8 cellular contexts compared by ENCODE assay signal in the genomic region with DNA sequence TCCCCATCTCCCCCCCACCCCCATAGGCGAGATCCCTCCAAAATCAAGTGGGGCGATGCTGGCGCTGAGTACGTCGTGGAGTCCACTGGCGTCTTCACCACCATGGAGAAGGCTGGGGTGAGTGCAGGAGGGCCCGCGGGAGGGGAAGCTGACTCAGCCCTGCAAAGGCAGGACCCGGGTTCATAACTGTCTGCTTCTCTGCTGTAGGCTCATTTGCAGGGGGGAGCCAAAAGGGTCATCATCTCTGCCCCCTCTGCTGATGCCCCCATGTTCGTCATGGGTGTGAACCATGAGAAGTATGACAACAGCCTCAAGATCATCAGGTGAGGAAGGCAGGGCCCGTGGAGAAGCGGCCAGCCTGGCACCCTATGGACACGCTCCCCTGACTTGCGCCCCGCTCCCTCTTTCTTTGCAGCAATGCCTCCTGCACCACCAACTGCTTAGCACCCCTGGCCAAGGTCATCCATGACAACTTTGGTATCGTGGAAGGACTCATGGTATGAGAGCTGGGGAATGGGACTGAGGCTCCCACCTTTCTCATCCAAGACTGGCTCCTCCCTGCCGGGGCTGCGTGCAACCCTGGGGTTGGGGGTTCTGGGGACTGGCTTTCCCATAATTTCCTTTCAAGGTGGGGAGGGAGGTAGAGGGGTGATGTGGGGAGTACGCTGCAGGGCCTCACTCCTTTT. TPM values are rescaled to one million over a fixed set of nuclear protein-coding genes. Genes with fewer than 3 reads are reported as not detected.
DNase-seq lines count a peak whose midpoint lies in the region; ATAC-seq and TF ChIP-seq lines count a peak whose summit lies in the region.

No MANE protein-coding gene starts in this region.

- peak overlapping the region; percentile 98 for H3K27ac Mint-ChIP-seq in activated T-helper 17 cell treated with anti-CD3 and anti-CD28 coated beads, Interleukin-2, amount 50 U/mL, for 72 hours

- H3K4me1 Mint-ChIP-seq in activated T-helper 17 cell treated with anti-CD3 and anti-CD28 coated beads, Interleukin-2, amount 50 U/mL, for 72 hours, result peaks cover 17% of the 10 kb centered on the region

- H3K9me3 Mint-ChIP-seq in activated T-helper 17 cell treated with anti-CD3 and anti-CD28 coated beads, Interleukin-2, amount 50 U/mL, for 72 hours, result no peaks in the 10 kb centered on the region

- intact Hi-C loops in heart right ventricle (cut with DNase I) (loop anchor here in 9 of 10 donors (5.0 to 10.0 kb wide), 7 partner anchors 62 to 210 kb away; a partner anchor contains a TSS), left cardiac atrium (cut with DNase I) (loop anchor here in 1 of 2 donors (10.0 kb wide), 1 partner anchor 202 kb away; no protein-coding TSS in a partner anchor), thyroid gland (cut with DNase I) (loop anchor here (2.0 to 10.0 kb wide), 5 partner anchors 44 to 312 kb away; a partner anchor contains a TSS)

- H3K27me3 Mint-ChIP-seq in activated T-helper 17 cell treated with anti-CD3 and anti-CD28 coated beads, Interleukin-2, amount 50 U/mL, for 72 hours, result no peaks in the 10 kb centered on the region

- ATAC-seq in heart right ventricle, result no peak
- no peak for ATAC-seq in left cardiac atrium
- ATAC-seq in activated T-helper 17 cell treated with anti-CD3 and anti-CD28 coated beads, Interleukin-2, amount 50 U/mL, for 72 hours (replicated peaks), result no peak
- ATAC-seq in upper lobe of left lung (ENCODE audit: low FRiP score in 2 of 2), result no peak
- no peak for ATAC-seq in HG02759 (IDR thresholded peaks at IDR 0.05; ENCODE audit: unreplicated experiment)
- ATAC-seq in GM18870 (IDR thresholded peaks at IDR 0.05; ENCODE audit: unreplicated experiment), result no peak

- H3K36me3 Mint-ChIP-seq in activated T-helper 17 cell treated with anti-CD3 and anti-CD28 coated beads, Interleukin-2, amount 50 U/mL, for 72 hours (ENCODE audit: low read depth), result peaks cover 77% of the 10 kb centered on the region

- H3K27me3 ChIP-seq in heart right ventricle (no peaks in the 10 kb centered on the region), layer of hippocampus (ENCODE audit: control insufficient read depth, insufficient read depth, low read length) (no peaks in the 10 kb centered on the region), upper lobe of left lung (no peaks in the 10 kb centered on the region), thyroid gland (no peaks in the 10 kb centered on the region)

- peaks cover 0 to 67% (median 31%) of the 10 kb centered on the region in 9 donors for H3K36me3 ChIP-seq in heart right ventricle
- peaks cover 8 to 46% (median 31%) of the 10 kb centered on the region in 4 donors for H3K36me3 ChIP-seq in upper lobe of left lung
- H3K36me3 ChIP-seq in thyroid gland, result peaks cover 24 to 30% of the 10 kb centered on the region in 2 donors

- TF ChIP-seq EP300 in upper lobe of left lung (IDR thresholded peaks at IDR 0.05), result no peak

- H3K27ac ChIP-seq in heart right ventricle (peak overlapping the region in 9 of 10 donors; percentile 65 to 100 (median 98)), layer of hippocampus (ENCODE audit: low read depth, low read length) (peak overlapping the region; percentile 48), upper lobe of left lung (peak overlapping the region; percentile 93 to 99 (median 97)), thyroid gland (peak overlapping the region in 1 of 3 donors; percentile 60)

- WGBS in heart right ventricle, 2 donors, result 49 to 65% methylated on average over 19 of the region's 19 CpGs
- WGBS in upper lobe of left lung, 2 donors, result 78 to 87% methylated on average over 11 to 19 of the region's 19 CpGs
- WGBS in thyroid gland, 2 donors, result 71 to 83% methylated on average over 17 to 19 of the region's 19 CpGs

- peak overlapping the region in 6 of 10 donors; percentile 81 to 99 (median 99) for H3K4me3 ChIP-seq in heart right ventricle
- H3K4me3 ChIP-seq in upper lobe of left lung, result peak overlapping the region in 1 of 4 donors; percentile 97
- H3K4me3 ChIP-seq in thyroid gland (replicated peaks in 1 of 3), result no peak overlapping the region

- H3K4me1 ChIP-seq in heart right ventricle (peaks cover 27 to 83% (median 66%) of the 10 kb centered on the region in 9 donors), upper lobe of left lung (peaks cover 50 to 78% (median 69%) of the 10 kb centered on the region in 4 donors), thyroid gland (peaks cover 39 to 53% of the 10 kb centered on the region in 2 donors)

- DNase-seq in heart right ventricle, result no peak
- DNase-seq in left cardiac atrium, result no peak
- DNase-seq in upper lobe of left lung, result no peak
- DNase-seq in thyroid gland, result no peak

- no peaks in the 10 kb centered on the region for H3K9me3 ChIP-seq in heart right ventricle
- H3K9me3 ChIP-seq in upper lobe of left lung, result no peaks in the 10 kb centered on the region
- no peaks in the 10 kb centered on the region for H3K9me3 ChIP-seq in thyroid gland

- TF ChIP-seq CTCF in heart right ventricle (IDR thresholded peaks at IDR 0.05) (no peak), upper lobe of left lung (IDR thresholded peaks at IDR 0.05) (no peak), thyroid gland (IDR thresholded peaks at IDR 0.05) (no peak)

- peak overlapping the region; percentile 88 for H3K4me3 Mint-ChIP-seq in activated T-helper 17 cell treated with anti-CD3 and anti-CD28 coated beads, Interleukin-2, amount 50 U/mL, for 72 hours

- TF ChIP-seq POLR2A in upper lobe of left lung (IDR thresholded peaks at IDR 0.05), result no peak
- no peak for TF ChIP-seq POLR2A in thyroid gland (IDR thresholded peaks at IDR 0.05)

RNA-seq across cellular contexts. Expression of a gene that starts 2.7 kb away (rescaled TPM):
- total RNA-seq in heart right ventricle (1,000 to 10,000 TPM; 4,081 to 7,888 (median 4,666) TPM), left cardiac atrium (1,000 to 10,000 TPM; 3,044 to 4,078 TPM), upper lobe of left lung (1,000 to 10,000 TPM in 3 of 6 donors, 100 to 1,000 TPM in 3; 442 to 1,402 (median 931) TPM), thyroid gland (1,000 to 10,000 TPM; 1,191 to 3,596 (median 1,852) TPM)
- polyA plus RNA-seq in heart right ventricle, result 1,000 to 10,000 TPM; 5,840 to 6,426 TPM
- total RNA-seq in activated T-helper 17 cell treated with anti-CD3 and anti-CD28 coated beads, Interleukin-2, amount 50 U/mL, for 72 hours, result 1,000 to 10,000 TPM; 7,000 to 9,788 TPM

RNA-seq across cellular contexts. Expression of a gene that starts 18.8 kb away (rescaled TPM):
- 10 to 100 TPM; 10.5 to 21.6 (median 17.3) TPM for total RNA-seq in heart right ventricle
- polyA plus RNA-seq in heart right ventricle, result 10 to 100 TPM; 14.3 to 30.5 TPM
- 10 to 100 TPM; 18.1 to 19.5 TPM for total RNA-seq in left cardiac atrium
- total RNA-seq in activated T-helper 17 cell treated with anti-CD3 and anti-CD28 coated beads, Interleukin-2, amount 50 U/mL, for 72 hours, result 10 to 100 TPM in 1 of 2 donors, 1 to 10 TPM in 1; 8.0 to 13.0 TPM
- total RNA-seq in upper lobe of left lung, result 100 to 1,000 TPM in 1 of 6 donors, 10 to 100 TPM in 5; 13.3 to 108 (median 32.0) TPM
- 10 to 100 TPM in 1 of 4 donors, 1 to 10 TPM in 3; 5.0 to 10.2 (median 7.5) TPM for total RNA-seq in thyroid gland

RNA-seq across cellular contexts. Expression of a gene that starts 31.1 kb away (rescaled TPM):
- total RNA-seq in heart right ventricle, result 10 to 100 TPM; 11.1 to 29.2 (median 15.3) TPM
- polyA plus RNA-seq in heart right ventricle, result 10 to 100 TPM; 18.5 to 31.1 TPM
- total RNA-seq in left cardiac atrium, result 10 to 100 TPM; 16.0 to 30.5 TPM
- total RNA-seq in activated T-helper 17 cell treated with anti-CD3 and anti-CD28 coated beads, Interleukin-2, amount 50 U/mL, for 72 hours, result 100 to 1,000 TPM in 1 of 2 donors, 10 to 100 TPM in 1; 61.6 to 133 TPM
- 10 to 100 TPM; 19.4 to 49.2 (median 36.6) TPM for total RNA-seq in upper lobe of left lung
- 10 to 100 TPM; 23.0 to 50.8 (median 35.6) TPM for total RNA-seq in thyroid gland

RNA-seq across cellular contexts. Expression of a gene that starts 43.1 kb away (rescaled TPM):
- total RNA-seq in heart right ventricle (10 to 100 TPM in 8 of 10 donors, 1 to 10 TPM in 2; 8.4 to 18.8 (median 13.1) TPM), left cardiac atrium (10 to 100 TPM; 12.4 to 15.8 TPM), upper lobe of left lung (10 to 100 TPM; 15.4 to 43.0 (median 25.5) TPM), thyroid gland (10 to 100 TPM; 22.4 to 31.8 (median 28.6) TPM)
- 1 to 10 TPM; 5.4 to 5.8 TPM for polyA plus RNA-seq in heart right ventricle
- total RNA-seq in activated T-helper 17 cell treated with anti-CD3 and anti-CD28 coated beads, Interleukin-2, amount 50 U/mL, for 72 hours, result 100 to 1,000 TPM; 167 to 176 TPM

RNA-seq across cellular contexts. Expression of a gene that starts 44.0 kb away (rescaled TPM):
- total RNA-seq in heart right ventricle (100 to 1,000 TPM; 232 to 300 (median 255) TPM), left cardiac atrium (100 to 1,000 TPM; 202 to 203 TPM), upper lobe of left lung (100 to 1,000 TPM in 2 of 6 donors, 10 to 100 TPM in 4; 40.1 to 125 (median 67.2) TPM), thyroid gland (10 to 100 TPM; 16.7 to 84.6 (median 46.9) TPM)
- polyA plus RNA-seq in heart right ventricle, result 100 to 1,000 TPM; 123 to 181 TPM
- 100 to 1,000 TPM; 262 to 317 TPM for total RNA-seq in activated T-helper 17 cell treated with anti-CD3 and anti-CD28 coated beads, Interleukin-2, amount 50 U/mL, for 72 hours

Comparison
In these comparisons a context has a peak if more than half of its experiments do, and no peak if none do; other contexts are left out.
1. H3K4me3 ChIP-seq: peak in heart right ventricle (6 of 10); none in thyroid gland (0 of 3).